1 cellular context compared by ENCODE assay signal in the genomic region with DNA sequence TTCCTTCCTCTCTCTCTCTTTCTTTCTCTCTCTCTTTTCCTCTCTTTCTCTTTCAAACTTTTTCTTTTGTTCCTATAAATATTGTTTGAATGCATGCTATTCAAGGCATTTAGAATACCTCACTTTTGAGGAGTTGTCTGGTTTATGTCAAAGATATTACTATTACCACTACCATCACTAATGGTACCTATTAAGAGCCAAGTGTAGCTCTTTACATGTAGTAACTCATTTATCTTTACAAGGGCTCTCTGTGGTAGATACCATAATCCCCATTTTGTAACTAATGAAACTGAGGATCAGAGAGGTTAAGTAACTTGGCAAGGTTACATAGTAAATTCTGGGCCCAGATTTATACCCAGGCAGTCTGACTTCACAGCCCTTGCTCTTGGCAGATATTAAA.
TF ChIP-seq lines count a peak whose summit lies in the region.

No MANE protein-coding gene starts in this region.

TF ChIP-seq in GM12878, 131 proteins besides CTCF, POLR2A, EP300 and RAD21 (continued from another document):
- TF ChIP-seq, protein P1, sequence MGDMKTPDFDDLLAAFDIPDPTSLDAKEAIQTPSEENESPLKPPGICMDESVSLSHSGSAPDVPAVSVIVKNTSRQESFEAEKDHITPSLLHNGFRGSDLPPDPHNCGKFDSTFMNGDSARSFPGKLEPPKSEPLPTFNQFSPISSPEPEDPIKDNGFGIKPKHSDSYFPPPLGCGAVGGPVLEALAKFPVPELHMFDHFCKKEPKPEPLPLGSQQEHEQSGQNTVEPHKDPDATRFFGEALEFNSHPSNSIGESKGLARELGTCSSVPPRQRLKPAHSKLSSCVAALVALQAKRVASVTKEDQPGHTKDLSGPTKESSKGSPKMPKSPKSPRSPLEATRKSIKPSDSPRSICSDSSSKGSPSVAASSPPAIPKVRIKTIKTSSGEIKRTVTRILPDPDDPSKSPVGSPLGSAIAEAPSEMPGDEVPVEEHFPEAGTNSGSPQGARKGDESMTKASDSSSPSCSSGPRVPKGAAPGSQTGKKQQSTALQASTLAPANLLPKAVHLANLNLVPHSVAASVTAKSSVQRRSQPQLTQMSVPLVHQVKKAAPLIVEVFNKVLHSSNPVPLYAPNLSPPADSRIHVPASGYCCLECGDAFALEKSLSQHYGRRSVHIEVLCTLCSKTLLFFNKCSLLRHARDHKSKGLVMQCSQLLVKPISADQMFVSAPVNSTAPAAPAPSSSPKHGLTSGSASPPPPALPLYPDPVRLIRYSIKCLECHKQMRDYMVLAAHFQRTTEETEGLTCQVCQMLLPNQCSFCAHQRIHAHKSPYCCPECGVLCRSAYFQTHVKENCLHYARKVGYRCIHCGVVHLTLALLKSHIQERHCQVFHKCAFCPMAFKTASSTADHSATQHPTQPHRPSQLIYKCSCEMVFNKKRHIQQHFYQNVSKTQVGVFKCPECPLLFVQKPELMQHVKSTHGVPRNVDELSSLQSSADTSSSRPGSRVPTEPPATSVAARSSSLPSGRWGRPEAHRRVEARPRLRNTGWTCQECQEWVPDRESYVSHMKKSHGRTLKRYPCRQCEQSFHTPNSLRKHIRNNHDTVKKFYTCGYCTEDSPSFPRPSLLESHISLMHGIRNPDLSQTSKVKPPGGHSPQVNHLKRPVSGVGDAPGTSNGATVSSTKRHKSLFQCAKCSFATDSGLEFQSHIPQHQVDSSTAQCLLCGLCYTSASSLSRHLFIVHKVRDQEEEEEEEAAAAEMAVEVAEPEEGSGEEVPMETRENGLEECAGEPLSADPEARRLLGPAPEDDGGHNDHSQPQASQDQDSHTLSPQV (IDR thresholded peaks at IDR 0.05): no peak
